Comparison of ENCODE assay signal across 23 cellular contexts in genomic region chr10:97826892-97827291, GRCh38. TPM values are rescaled to one million over a fixed set of nuclear protein-coding genes. Genes with fewer than 3 reads are reported as not detected.
A peak's percentile ranks its signal among the peaks of the same experiment; 100 is the strongest.
DNase-seq lines count a peak whose midpoint lies in the region; ATAC-seq, FAIRE-seq and TF ChIP-seq lines count a peak whose summit lies in the region.
"Had no signal": no experiment of that assay in that cellular context is flagged by ENCODE, and none has a peak within 500 bp of the region (broad histone marks: within the 10 kb centered on the region; RNA-seq: fewer than 3 reads in every experiment).

No MANE protein-coding gene starts in this region.

- no peaks in the 10 kb centered on the region for H3K36me3 ChIP-seq in HEK293 (ENCODE audit: control insufficient read depth in 2 of 2, insufficient read depth in 1 of 2, low read length in 2 of 2)
- no peaks in the 10 kb centered on the region for H3K36me3 ChIP-seq in bronchial epithelial cell (ENCODE audit: control insufficient read depth, insufficient read depth, low read length)
- H3K36me3 ChIP-seq: BLaER1 treated with 17β-estradiol and CSF1 and Interleukin-3, amounts not matched to agents 10 nM and 100 nM had no signal

- TF ChIP-seq CTCF in HEK293 (tag by site-specific recombination; IDR thresholded peaks at IDR 0.05) (no peak), bronchial epithelial cell (IDR thresholded peaks at IDR 0.05; ENCODE audit: insufficient read depth, low read length, severe bottlenecking) (no peak)

- DNase-seq in NCI-H2171 treated with DMSO at 0.1 percent for 48 hours (lab: John Stamatoyannopoulos, UW) (peak; percentile 6), NCI-H2171 (lab: John Stamatoyannopoulos, UW) (no peak), bronchial epithelial cell (ENCODE audit: low read depth) (no peak), hippocampal formation (lab: John Stamatoyannopoulos, UW) (no peak)
- DNase-seq: AML-193; Caco-2; Calu3; CD4-positive, alpha-beta T cell; CD8-positive, alpha-beta T cell; DMS79 treated with DMSO at 0.1 percent for 48 hours; GF-D8 had no signal

- POLR2A ChIA-PET in HEK293 (lab: Yijun Ruan, JAX) = no interaction called here

- CTCF ChIA-PET in HEK293 (lab: Yijun Ruan, JAX) = interaction anchor here (0.5 to 1.3 kb wide), 5 partner anchors 35 to 96 kb away, joined by 3 to 4 read pairs (median 3); no protein-coding TSS in a partner anchor

- FAIRE-seq in bronchial epithelial cell (lab: Jason Lieb, UNC) = peak; percentile 40
- FAIRE-seq: A549, D721Med, G401.6, GM12891, GM19239 had no signal

- H3K27ac ChIP-seq in HEK293 (ENCODE audit: extremely low read depth, low read depth, low read length) = no peak overlapping the region
- H3K27ac ChIP-seq: 22Rv1; BLaER1 treated with 17β-estradiol and CSF1 and Interleukin-3, amounts not matched to agents 10 nM and 100 nM; C4-2B had no signal

- no peaks in the 10 kb centered on the region for H3K9me3 ChIP-seq in HEK293 (ENCODE audit: control insufficient read depth, insufficient read depth, low read depth, low read length)
- H3K9me3 ChIP-seq: A549; BLaER1 treated with 17β-estradiol and CSF1 and Interleukin-3, amounts not matched to agents 10 nM and 100 nM; Caco-2 had no signal

- H3K4me3 ChIP-seq in HEK293 (ENCODE audit: low read depth, low read length) = no peak overlapping the region
- H3K4me3 ChIP-seq in bronchial epithelial cell (ENCODE audit: low read depth, low read length) = no peak overlapping the region
- H3K4me3 ChIP-seq: A549; BLaER1 treated with 17β-estradiol and CSF1 and Interleukin-3, amounts not matched to agents 10 nM and 100 nM had no signal

- no peak for ATAC-seq in GM21360 (IDR thresholded peaks at IDR 0.05; ENCODE audit: unreplicated experiment)
- ATAC-seq: CD8-positive, alpha-beta T cell had no signal

- H3K4me1 ChIP-seq in HEK293 (ENCODE audit: control insufficient read depth, insufficient read depth, low read length) = no peaks in the 10 kb centered on the region
- H3K4me1 ChIP-seq: Caco-2 had no signal

- H3K27me3 ChIP-seq in bronchial epithelial cell (ENCODE audit: control insufficient read depth, insufficient read depth, low read length) = peaks cover 3% of the 10 kb centered on the region
- H3K27me3 ChIP-seq: BLaER1 treated with 17β-estradiol and CSF1 and Interleukin-3, amounts not matched to agents 10 nM and 100 nM had no signal

TF ChIP-seq in HEK293, 187 proteins besides CTCF, POLR2A, EP300 and RAD21:
- TF ChIP-seq YY2 (tag by site-specific recombination; IDR thresholded peaks at IDR 0.05) (no peak), ZNF623 (tag by site-specific recombination; IDR thresholded peaks at IDR 0.05) (peak; percentile 96), ZNF48 (tag by site-specific recombination; IDR thresholded peaks at IDR 0.05) (no peak), ZNF785 (tag by site-specific recombination; IDR thresholded peaks at IDR 0.05) (no peak), ZNF114 (tag by site-specific recombination; IDR thresholded peaks at IDR 0.05) (no peak), ZEB2 (tag by site-specific recombination; IDR thresholded peaks at IDR 0.05) (no peak), ZNF473 (tag by site-specific recombination; IDR thresholded peaks at IDR 0.05) (no peak), ZBTB6 (tag by site-specific recombination; IDR thresholded peaks at IDR 0.05) (no peak)

RNA-seq across cellular contexts. Expression of gene GOLGA7B, which starts 22.8 kb away (rescaled TPM):
- total RNA-seq in bronchial epithelial cell = under 0.01 and 0.26 TPM in 2 replicates
- total RNA-seq: B cell had no signal

RNA-seq across cellular contexts. Expression of gene SFRP5, which starts 55.1 kb away (rescaled TPM):
- not detected in 2 replicates for total RNA-seq in bronchial epithelial cell
- total RNA-seq: A172; B cell; CD4-positive, alpha-beta T cell had no signal
